ENCODE assay signal across 8 cellular contexts in the genomic region with DNA sequence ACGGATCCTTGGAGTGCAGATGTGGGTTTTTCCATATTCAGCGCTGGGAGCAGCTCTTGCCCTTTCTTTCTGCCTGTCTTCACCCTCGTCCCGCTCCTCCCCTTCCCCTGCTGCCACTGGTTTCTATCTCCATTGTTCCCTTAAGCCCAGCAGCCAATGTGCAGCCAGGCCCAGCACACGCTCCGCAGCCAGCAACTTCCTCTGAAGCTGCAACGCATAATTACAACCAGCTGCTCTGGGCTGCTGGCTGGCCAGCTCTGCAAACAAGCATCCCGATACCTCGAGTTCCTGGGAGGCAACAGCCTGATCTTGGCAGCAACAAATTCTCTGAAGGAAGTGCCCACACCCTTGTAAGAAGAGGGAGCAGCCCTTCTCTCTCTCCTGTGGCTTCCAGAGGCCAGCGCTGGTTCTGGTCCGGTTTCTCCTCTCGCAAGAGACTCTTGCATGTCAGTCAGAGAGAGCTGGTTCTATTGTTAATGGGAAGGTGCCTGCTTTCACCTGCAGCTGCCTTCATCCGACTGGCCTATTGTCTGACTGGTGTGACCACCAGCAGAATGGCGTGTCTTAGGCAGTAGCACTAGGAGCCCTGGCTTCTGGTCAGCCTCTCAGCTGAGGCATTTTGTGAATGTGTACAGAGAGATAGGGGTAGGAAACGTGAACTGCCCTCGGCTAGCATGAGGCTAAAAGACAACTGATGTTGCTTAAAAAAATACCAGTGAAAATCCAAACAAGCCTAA.
DNase-seq lines count a peak whose midpoint lies in the region; ATAC-seq and TF ChIP-seq lines count a peak whose summit lies in the region.

No MANE protein-coding gene starts in this region.

- H3K4me1 ChIP-seq in neuron (ENCODE audit: insufficient read depth, low read length) = peaks cover 29% of the 10 kb centered on the region

- H3K4me3 ChIP-seq in BJ (ENCODE audit: low read depth, low read length) = no peak overlapping the region
- H3K4me3 ChIP-seq in fibroblast of villous mesenchyme (ENCODE audit: low read depth, low read length) = peak overlapping the region; percentile 4
- peak overlapping the region; percentile 45 for H3K4me3 ChIP-seq in neuron (ENCODE audit: low read length)

- DNase-seq in BJ (ENCODE audit: low read depth) (peak; percentile 77), NCI-H1092 treated with DMSO at 0.1 percent for 48 hours (lab: John Stamatoyannopoulos, UW) (peak; percentile 98), SKM-1 (lab: John Stamatoyannopoulos, UW; ENCODE audit: unreplicated experiment) (peak; percentile 59), fibroblast of villous mesenchyme (ENCODE audit: low read depth) (peak; percentile 93), LoVo (ENCODE audit: low spot score) (no peak), mesenteric fat pad (ENCODE audit: low spot score) (no peak)

- H2AFZ ChIP-seq in neuron (ENCODE audit: low read depth, low read length) = peak overlapping the region; percentile 65

- H3K27me3 ChIP-seq in BJ (ENCODE audit: control insufficient read depth, insufficient read depth, low read length) (no peaks in the 10 kb centered on the region), neuron (ENCODE audit: insufficient read depth, low read length) (no peaks in the 10 kb centered on the region)

- H3K36me3 ChIP-seq in BJ (ENCODE audit: control insufficient read depth, insufficient read depth, low read length) (no peaks in the 10 kb centered on the region), neuron (ENCODE audit: insufficient read depth, low read length) (no peaks in the 10 kb centered on the region)

- H3K9me3 ChIP-seq in neuron (ENCODE audit: low read length) = no peaks in the 10 kb centered on the region

- CTCF ChIA-PET in BJ (lab: Yijun Ruan, JAX) = interaction anchor here (0.6 to 2.6 kb wide), 7 partner anchors 9 to 620 kb away, joined by 3 to 22 read pairs (median 4); no protein-coding TSS in a partner anchor

- POLR2A ChIA-PET in BJ (lab: Charles Lee) = interaction anchor here (1.1 to 1.2 kb wide), 2 partner anchors 16 to 87 kb away, joined by 3 to 4 read pairs; no protein-coding TSS in a partner anchor

- no peak for ATAC-seq in HG03439 (IDR thresholded peaks at IDR 0.05; ENCODE audit: unreplicated experiment)

- TF ChIP-seq CTCF in BJ (IDR thresholded peaks at IDR 0.05; ENCODE audit: insufficient read depth, low read depth, low read length) = no peak
- TF ChIP-seq CTCF in fibroblast of villous mesenchyme (IDR thresholded peaks at IDR 0.05; ENCODE audit: insufficient read depth, low read depth, low read length) = no peak

Comparison
In these comparisons a context has a peak if more than half of its experiments do, and no peak if none do; other contexts are left out.
1. DNase-seq: peak in BJ (single experiment), NCI-H1092 treated with DMSO at 0.1 percent for 48 hours (single experiment), SKM-1 (single experiment) and fibroblast of villous mesenchyme (single experiment); none in LoVo (single experiment) and mesenteric fat pad (single experiment).